Comparison of ENCODE assay signal across 8 cellular contexts in the genomic region with DNA sequence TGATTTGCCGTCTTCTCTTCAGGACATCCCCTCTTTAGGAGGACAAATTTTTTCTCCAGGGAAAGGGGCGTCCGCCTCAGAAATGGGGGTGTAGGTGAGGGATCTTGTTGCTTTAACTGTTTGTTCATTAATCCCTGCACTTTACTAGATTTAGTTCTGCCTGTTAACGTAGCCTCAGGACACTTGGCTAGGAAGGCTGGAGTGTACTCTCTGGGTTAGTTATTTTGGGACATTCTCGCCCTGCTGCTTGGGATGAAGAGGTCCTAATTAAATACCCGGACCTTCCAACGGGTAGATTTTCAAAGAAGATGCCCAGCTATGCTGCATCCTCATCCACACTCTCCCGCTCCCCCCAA. TPM values are rescaled to one million over a fixed set of nuclear protein-coding genes. Genes with fewer than 3 reads are reported as not detected.
DNase-seq lines count a peak whose midpoint lies in the region; ATAC-seq, FAIRE-seq and TF ChIP-seq lines count a peak whose summit lies in the region.

No MANE protein-coding gene starts in this region.

- POLR2A ChIA-PET in H1 (lab: Charles Lee; ENCODE audit: partially characterized antibody) = no interaction called here
- POLR2A ChIA-PET in naive thymus-derived CD8-positive, alpha-beta T cell (lab: Charles Lee) = no interaction called here

- TF ChIP-seq CTCF in AG09309 (IDR thresholded peaks at IDR 0.05; ENCODE audit: control insufficient read depth, insufficient read depth, low read depth, low read length, missing control alignments) (no peak), OCI-LY1 (IDR thresholded peaks at IDR 0.05; ENCODE audit: low read length) (no peak), H1 (IDR thresholded peaks at IDR 0.05; ENCODE audit: control extremely low read depth in 1 of 3, insufficient read depth in 1 of 3, low read depth in 1 of 3, low read length in 3 of 3) (no peak)

- H3K27ac Mint-ChIP-seq in naive thymus-derived CD8-positive, alpha-beta T cell = peak overlapping the region in 2 of 10 donors; percentile 23 to 87

- H3K4me3 ChIP-seq in AG09309 (ENCODE audit: control insufficient read depth, low read depth, low read length) (peak overlapping the region; percentile 69), OCI-LY1 (ENCODE audit: low read depth, low read length, poor library complexity, severe bottlenecking) (peak overlapping the region; percentile 40), H1 (ENCODE audit: extremely low read depth in 1 of 4, insufficient read depth in 2 of 4, low read depth in 3 of 4, low read length in 4 of 4) (peak overlapping the region; percentile 63 to 93 (median 70))

- no peak for DNase-seq in AG09309 (ENCODE audit: low read depth)
- peak in 1 of 2 experiments; percentile 44 for DNase-seq in H1 (ENCODE audit: low read depth in 1 of 2, low spot score in 2 of 2)
- no peak for DNase-seq in naive thymus-derived CD8-positive, alpha-beta T cell
- no peak for DNase-seq in AML-193 (lab: John Stamatoyannopoulos, UW)
- DNase-seq in GM19240 (ENCODE audit: insufficient read length, low spot score) = no peak
- DNase-seq in cerebellar cortex (ENCODE audit: low spot score) = no peak

- H3K9ac ChIP-seq in OCI-LY1 (ENCODE audit: low read length) = no peak overlapping the region
- H3K9ac ChIP-seq in H1 (replicated peaks in 1 of 4; ENCODE audit: extremely low read depth in 1 of 4, low read depth in 3 of 4, low read length in 3 of 4) = peak overlapping the region in 3 of 4 experiments; percentile 8 to 27 (median 19); a peak in 3 of 7 replicates

- H2AFZ ChIP-seq in OCI-LY1 (ENCODE audit: low read length) = no peak overlapping the region
- peak overlapping the region; percentile 99 for H2AFZ ChIP-seq in H1 (ENCODE audit: low read length)

- no peak for TF ChIP-seq RAD21 in H1 (IDR thresholded peaks at IDR 0.05 in 1 of 2, conservative IDR thresholded peaks at IDR 0.05 in 1 of 2; ENCODE audit: low read depth in 2 of 2, low read length in 2 of 2)

- no peak overlapping the region for H2BK120ac ChIP-seq in H1 (replicated peaks; ENCODE audit: low read depth, low read length)

- WGBS in H1 (ENCODE audit: extremely low coverage in 1 of 2, insufficient coverage in 1 of 2, insufficient read length in 1 of 2, insufficient replicate concordance in 2 of 2, low coverage in 1 of 2, low lambda C conversion rate in 2 of 2, missing lambda C conversion rate in 1 of 2), 2 experiments = 41% methylated on average over 8 of the region's 8 CpGs; no CpG with 5 or more reads in 1 of the 2 experiments

- H3K9me3 Mint-ChIP-seq in naive thymus-derived CD8-positive, alpha-beta T cell = peaks cover 0 to 2% (median 0%) of the 10 kb centered on the region in 9 donors

- H3K23ac ChIP-seq in H1 (ENCODE audit: insufficient read length) = no peak overlapping the region

- H3F3A ChIP-seq in OCI-LY1 (ENCODE audit: insufficient read depth, low read length) = no peaks in the 10 kb centered on the region

- H3K56ac ChIP-seq in H1 (replicated peaks; ENCODE audit: insufficient read length, low read depth, low read length) = peak overlapping the region; percentile 19

- no peaks in the 10 kb centered on the region for H3K79me2 ChIP-seq in OCI-LY1 (ENCODE audit: insufficient read depth, low read length)
- no peaks in the 10 kb centered on the region for H3K79me2 ChIP-seq in H1 (ENCODE audit: control insufficient read depth in 1 of 2, insufficient read depth in 2 of 2, low read length in 2 of 2)

- H3K14ac ChIP-seq in H1 (ENCODE audit: insufficient read length) = no peak overlapping the region

- peaks cover 11% of the 10 kb centered on the region; the same call in 1 of the 2 replicates for H3K27me3 ChIP-seq in OCI-LY1 (ENCODE audit: insufficient read depth, low read length)
- peaks cover 1 to 16% (median 15%) of the 10 kb centered on the region in 4 experiments; a peak in 6 of 7 replicates for H3K27me3 ChIP-seq in H1 (replicated peaks in 1 of 4; ENCODE audit: control insufficient read depth in 3 of 4, extremely low read depth in 1 of 4, insufficient read depth in 3 of 4, low read length in 3 of 4)

- no peaks in the 10 kb centered on the region for H3K36me3 Mint-ChIP-seq in naive thymus-derived CD8-positive, alpha-beta T cell

- H3K36me3 ChIP-seq in OCI-LY1 (ENCODE audit: insufficient read depth, low read length) (no peaks in the 10 kb centered on the region), H1 (ENCODE audit: control insufficient read depth in 2 of 4, insufficient read depth in 4 of 4, low read length in 3 of 4) (no peaks in the 10 kb centered on the region)

- H2BK15ac ChIP-seq in H1 (ENCODE audit: low read length) = no peak overlapping the region

- no peak overlapping the region for H2BK20ac ChIP-seq in H1 (ENCODE audit: low read length)

- H3K27me3 Mint-ChIP-seq in naive thymus-derived CD8-positive, alpha-beta T cell = peaks cover 14 to 45% (median 36%) of the 10 kb centered on the region in 5 donors

- no peaks in the 10 kb centered on the region for H4K20me1 ChIP-seq in OCI-LY1 (ENCODE audit: insufficient read depth, low read length)
- no peaks in the 10 kb centered on the region for H4K20me1 ChIP-seq in H1 (replicated peaks in 1 of 2; ENCODE audit: control insufficient read depth in 1 of 2, insufficient read depth in 2 of 2, low read length in 2 of 2)

- peak overlapping the region; percentile 4; the same call in 1 of the 2 replicates for H4K8ac ChIP-seq in H1 (ENCODE audit: extremely low read depth, insufficient read depth, low read length)

- H2AK5ac ChIP-seq in H1 (ENCODE audit: low read depth, low read length) = no peak overlapping the region

- H3K4ac ChIP-seq in H1 (replicated peaks; ENCODE audit: insufficient read length, low read depth, low read length) = no peak overlapping the region

- no peak overlapping the region for H2BK12ac ChIP-seq in H1 (ENCODE audit: low read depth, low read length)

- H3K4me1 ChIP-seq in OCI-LY1 (ENCODE audit: insufficient read depth, low read length, severe bottlenecking) (no peaks in the 10 kb centered on the region), H1 (replicated peaks in 1 of 4; ENCODE audit: control insufficient read depth in 3 of 4, insufficient read depth in 4 of 4, low read length in 3 of 4) (peaks cover 0 to 3% (median 1%) of the 10 kb centered on the region in 4 experiments; a peak in 2 of 7 replicates)

- CTCF ChIA-PET in H1 (lab: Charles Lee; ENCODE audit: partially characterized antibody) = interaction anchor here (1.4 kb wide), 1 partner anchor 477 kb away, joined by 4 read pairs; no protein-coding TSS in a partner anchor

- no peak for FAIRE-seq in H1 (lab: Jason Lieb, UNC)

- no peak overlapping the region for H4K91ac ChIP-seq in H1 (replicated peaks; ENCODE audit: insufficient read length, low read length)

- H3K27ac ChIP-seq in OCI-LY1 (ENCODE audit: low read depth, low read length, poor library complexity, severe bottlenecking) (no peak overlapping the region), H1 (ENCODE audit: low read depth, low read length) (no peak overlapping the region)

- H3K4me1 Mint-ChIP-seq in naive thymus-derived CD8-positive, alpha-beta T cell = peaks cover 1 to 22% (median 8%) of the 10 kb centered on the region in 4 donors

- TF ChIP-seq POLR2A in H1 (IDR thresholded peaks at IDR 0.05; ENCODE audit: control extremely low read depth in 1 of 2, low read depth in 2 of 2, low read length in 2 of 2) = no peak

- no peak overlapping the region for H4K5ac ChIP-seq in H1 (ENCODE audit: insufficient read length, low read depth, low read length)

- H3K4me3 Mint-ChIP-seq in naive thymus-derived CD8-positive, alpha-beta T cell = peak overlapping the region; percentile 62 to 90 (median 76)

- no peaks in the 10 kb centered on the region for H3K9me2 ChIP-seq in OCI-LY1 (ENCODE audit: low read depth, low read length)

- H3K18ac ChIP-seq in H1 (ENCODE audit: extremely low read depth, low read length) = no peak overlapping the region

- peaks cover 7% of the 10 kb centered on the region; the same call in 1 of the 2 replicates for H3K23me2 ChIP-seq in H1 (ENCODE audit: low read depth, low read length)

- no peaks in the 10 kb centered on the region for H3K79me1 ChIP-seq in H1 (ENCODE audit: low read depth, low read length)

- no peaks in the 10 kb centered on the region for H3K9me3 ChIP-seq in OCI-LY1 (ENCODE audit: low read length)
- peaks cover 0 to 3% of the 10 kb centered on the region in 2 experiments; a peak in 1 of 4 replicates for H3K9me3 ChIP-seq in H1 (ENCODE audit: insufficient read depth in 2 of 2, low read depth in 1 of 2, low read length in 1 of 2)

- TF ChIP-seq EP300 in H1 (IDR thresholded peaks at IDR 0.05; ENCODE audit: borderline replicate concordance in 1 of 2, low read depth in 2 of 2, low read length in 2 of 2) = no peak

- no peak for ATAC-seq in naive thymus-derived CD8-positive, alpha-beta T cell
- no peak for ATAC-seq in GM19023 (IDR thresholded peaks at IDR 0.05; ENCODE audit: unreplicated experiment)

- peak overlapping the region; percentile 50; the same call in 1 of the 2 replicates for H3K4me2 ChIP-seq in OCI-LY1 (ENCODE audit: low read length)
- peak overlapping the region; percentile 85 to 89 for H3K4me2 ChIP-seq in H1 (ENCODE audit: insufficient read depth in 1 of 2, low read depth in 2 of 2, low read length in 2 of 2)

- H2BK5ac ChIP-seq in H1 (ENCODE audit: low read depth, low read length) = no peak overlapping the region

TF ChIP-seq in H1, 55 proteins besides CTCF, POLR2A, EP300 and RAD21:
- TF ChIP-seq SIRT6 (IDR thresholded peaks at IDR 0.05; ENCODE audit: low read length) (no peak), SUZ12 (IDR thresholded peaks at IDR 0.05; ENCODE audit: low read length) (no peak), YY1 (IDR thresholded peaks at IDR 0.05; ENCODE audit: low read depth, low read length) (no peak), RFX5 (IDR thresholded peaks at IDR 0.05; ENCODE audit: borderline replicate concordance, low read depth, low read length) (no peak), SP4 (IDR thresholded peaks at IDR 0.05; ENCODE audit: low read length) (no peak), RBBP5 (IDR thresholded peaks at IDR 0.05; ENCODE audit: borderline replicate concordance, low read depth, low read length) (no peak)
TF ChIP-seq in H1: peak in this region for 0.

RNA-seq across cellular contexts. Expression of a gene that starts 0.6 kb away (rescaled TPM):
- 0.42 and 0.43 TPM in 2 replicates for total RNA-seq in H1 (2021; fragmentation: NEBNext Ultra II Directional; extraction: Animal tissue kit (Norgen Biotek cat#: 25700))
- 0.24 and 0.41 TPM in 2 replicates for polyA plus RNA-seq in H1 (2011; rRNA removed)
- polyA plus RNA-seq in H1 (2011; cell fraction: cytosol; rRNA removed) = 0.35 TPM
- polyA plus RNA-seq in H1 (2011; cell fraction: nucleus; rRNA removed) = 0.17 TPM
- polyA plus RNA-seq in H1 (2012, experiment 1 of 2) = 0.10 to 0.39 TPM (median 0.25 TPM) in 4 replicates
- polyA plus RNA-seq in H1 (2012, experiment 2 of 2) = 0.05 TPM
- polyA plus RNA-seq in H1 (2013, experiment 1 of 2) = 0.18 TPM
- polyA plus RNA-seq in H1 (2013, experiment 2 of 2) = 0.26 TPM
- polyA minus RNA-seq in H1 (2011; rRNA and poly(A)+ RNA removed) = 0.98 and 1.00 TPM in 2 replicates
- 0.44 TPM for polyA minus RNA-seq in H1 (2011; cell fraction: cytosol; rRNA and poly(A)+ RNA removed)
- 0.40 TPM for polyA minus RNA-seq in H1 (2011; cell fraction: nucleus; rRNA and poly(A)+ RNA removed)
- not detected for total RNA-seq in naive thymus-derived CD8-positive, alpha-beta T cell
- polyA plus RNA-seq in naive thymus-derived CD8-positive, alpha-beta T cell = 1 to 10 TPM in 1 of 3 donors, under 1 TPM in 1, not detected in 1; 0.07 to 2.9 TPM
